In genomic region chr13:81017525-81018152, GRCh38 we compare ENCODE assay signal across 8 cellular contexts.
DNase-seq lines count a peak whose midpoint lies in the region; ATAC-seq and TF ChIP-seq lines count a peak whose summit lies in the region.

No MANE protein-coding gene starts in this region.

- peaks cover 6% of the 10 kb centered on the region for H3K4me1 Mint-ChIP-seq in progenitor cell of endocrine pancreas (ENCODE audit: low read depth)

- no peaks in the 10 kb centered on the region for H3K27me3 Mint-ChIP-seq in progenitor cell of endocrine pancreas

- H3K9me3 Mint-ChIP-seq in progenitor cell of endocrine pancreas (ENCODE audit: low read depth): peaks cover 20% of the 10 kb centered on the region

- H3K4me1 ChIP-seq in BE2C (no peaks in the 10 kb centered on the region), RWPE2 (ENCODE audit: insufficient read depth, poor library complexity, severe bottlenecking) (no peaks in the 10 kb centered on the region)

- H3K4me3 Mint-ChIP-seq in progenitor cell of endocrine pancreas (ENCODE audit: low read depth): no peak overlapping the region

- peaks cover 5% of the 10 kb centered on the region for H3K36me3 Mint-ChIP-seq in progenitor cell of endocrine pancreas (ENCODE audit: insufficient read depth)

- H3K36me3 ChIP-seq in BE2C (no peaks in the 10 kb centered on the region), RWPE2 (ENCODE audit: low read depth) (no peaks in the 10 kb centered on the region)

- ATAC-seq in GM19463 (IDR thresholded peaks at IDR 0.05; ENCODE audit: unreplicated experiment) (peak; percentile 74), RWPE2 (ENCODE audit: low read depth) (0 out of 3 replicates have a peak, but pooled peaks have one; percentile 45), GM21723 (IDR thresholded peaks at IDR 0.05; ENCODE audit: unreplicated experiment) (no peak)

- no peak overlapping the region for H3K27ac Mint-ChIP-seq in progenitor cell of endocrine pancreas

- H3K27ac ChIP-seq in RWPE2 (ENCODE audit: poor library complexity, severe bottlenecking): no peak overlapping the region

- TF ChIP-seq CTCF in BE2C (IDR thresholded peaks at IDR 0.05; ENCODE audit: low read depth, low read length) (peak; percentile 60), RWPE2 (IDR thresholded peaks at IDR 0.05; ENCODE audit: poor library complexity, severe bottlenecking) (peak; percentile 69), fibroblast of mammary gland (conservative IDR thresholded peaks at IDR 0.05; ENCODE audit: control insufficient read depth, insufficient read depth, low read depth, low read length) (peak; percentile 58), progenitor cell of endocrine pancreas (IDR thresholded peaks at IDR 0.05; ENCODE audit: unreplicated experiment) (peak; percentile 78)

- H3K9me3 ChIP-seq in BE2C (no peaks in the 10 kb centered on the region), RWPE2 (ENCODE audit: severe bottlenecking) (no peaks in the 10 kb centered on the region)

- no peak for DNase-seq in BE2C
- peak; percentile 75 to 87 for DNase-seq in Kasumi-1 (lab: John Stamatoyannopoulos, UW)
- no peak for DNase-seq in RWPE2 (ENCODE audit: low spot score)
- peak; percentile 67 for DNase-seq in fibroblast of mammary gland (ENCODE audit: low read depth)
- DNase-seq in progenitor cell of endocrine pancreas (ENCODE audit: low spot score, unreplicated experiment): no peak
- no peak for DNase-seq in stimulated activated CD4-positive, alpha-beta T cell treated with anti-CD3 and anti-CD28 coated beads, Interleukin-2, amount 100 ng/mL, for 24 hours

- H3K4me3 ChIP-seq in BE2C (ENCODE audit: low read depth, low read length): 0 out of 2 replicates have a peak overlapping the region, but pooled peaks have one; percentile 8
- no peak overlapping the region for H3K4me3 ChIP-seq in RWPE2 (ENCODE audit: severe bottlenecking)
- no peak overlapping the region for H3K4me3 ChIP-seq in fibroblast of mammary gland (ENCODE audit: control insufficient read depth, low read depth, low read length)

- no peaks in the 10 kb centered on the region for H3K27me3 ChIP-seq in BE2C
- H3K27me3 ChIP-seq in RWPE2 (ENCODE audit: insufficient read depth, poor library complexity, severe bottlenecking): no peaks in the 10 kb centered on the region

Comparison
In these comparisons a context has a peak if more than half of its experiments do, and no peak if none do; other contexts are left out.
1. DNase-seq: peak in Kasumi-1 (2 of 2) and fibroblast of mammary gland (single experiment); none in BE2C (single experiment), RWPE2 (single experiment), progenitor cell of endocrine pancreas (single experiment) and stimulated activated CD4-positive, alpha-beta T cell treated with anti-CD3 and anti-CD28 coated beads, Interleukin-2, amount 100 ng/mL, for 24 hours (0 of 2).
2. Peak in every context shown above with its lines, with median percentiles within 50 percentile points of each other: CTCF ChIP-seq.